8 cellular contexts compared by ENCODE assay signal in the genomic region with DNA sequence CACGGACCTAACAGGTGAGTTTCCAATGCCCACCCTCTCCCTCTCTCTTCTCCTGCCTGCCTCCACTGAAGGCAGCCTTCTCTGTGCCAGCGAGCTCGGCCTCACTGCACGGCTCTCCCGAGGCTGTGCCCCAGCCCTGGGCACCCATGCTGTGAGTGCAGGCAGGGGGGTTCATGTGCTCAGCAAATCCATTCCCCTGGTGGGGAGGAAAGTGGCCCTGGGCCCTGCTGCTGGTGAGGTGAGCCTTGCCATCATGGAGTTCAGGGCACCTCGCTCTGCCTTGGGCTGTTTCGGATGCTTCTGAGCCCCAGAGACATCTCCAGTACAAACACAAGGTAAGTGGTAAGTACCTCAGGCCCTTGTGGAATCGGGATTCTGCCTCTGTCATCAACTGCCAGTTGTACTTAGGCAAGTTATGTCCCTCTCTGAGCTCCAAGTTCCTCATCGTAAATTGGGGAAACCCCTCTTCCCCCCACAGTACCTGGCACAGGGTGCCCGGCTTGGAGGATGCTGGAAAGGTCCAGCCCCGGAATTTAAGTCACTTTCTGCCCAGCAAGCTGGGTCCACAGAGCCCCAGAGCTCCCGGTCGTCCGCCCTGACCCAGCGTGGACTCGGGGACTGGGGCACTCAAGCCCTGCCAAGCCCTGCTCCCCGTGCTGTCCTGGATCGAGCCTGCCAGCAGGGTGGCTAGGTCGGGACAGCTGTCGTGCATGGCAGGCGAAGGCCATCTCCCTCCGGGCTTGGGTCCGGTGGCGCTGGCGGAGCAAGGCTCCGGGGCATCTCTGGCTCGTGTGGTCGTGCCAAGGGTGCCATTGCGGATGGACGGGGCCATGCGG. TPM values are rescaled to one million over a fixed set of nuclear protein-coding genes. Genes with fewer than 3 reads are reported as not detected.
DNase-seq lines count a peak whose midpoint lies in the region; ATAC-seq and TF ChIP-seq lines count a peak whose summit lies in the region.

No MANE protein-coding gene starts in this region.

- CTCF ChIA-PET in PC-3 (lab: Charles Lee), result no interaction called here

- peak overlapping the region; percentile 93 for H3K4me2 ChIP-seq in PC-3 (ENCODE audit: low read length)

- H3K79me2 ChIP-seq in PC-3 (ENCODE audit: low read length), result 0 out of 2 replicates have a peak, but pooled peaks cover 3% of the 10 kb centered on the region

- H3K36me3 Mint-ChIP-seq in effector memory CD8-positive, alpha-beta T cell (ENCODE audit: insufficient read depth), result peaks cover 37% of the 10 kb centered on the region

- H3K4me3 ChIP-seq in PC-3 (ENCODE audit: low read length), result peak overlapping the region; percentile 86
- H3K4me3 ChIP-seq in muscle layer of colon (ENCODE audit: low read depth in 1 of 2, low read length in 2 of 2), result peak overlapping the region; percentile 62 to 75

- H3K4me3 Mint-ChIP-seq in effector memory CD8-positive, alpha-beta T cell, result peak overlapping the region; percentile 80 to 82

- DNase-seq in DMS 273 (lab: John Stamatoyannopoulos, UW; ENCODE audit: unreplicated experiment), result peak; percentile 66
- DNase-seq in DMS 273 treated with DMSO at 0.1 percent for 48 hours (lab: John Stamatoyannopoulos, UW), result no peak
- no peak for DNase-seq in PC-3
- peak in 1 of 3 experiments; percentile 15 for DNase-seq in effector memory CD8-positive, alpha-beta T cell
- no peak for DNase-seq in COLO829 (ENCODE audit: low spot score)
- DNase-seq in SHP77 treated with DMSO at 0.1 percent for 48 hours (lab: John Stamatoyannopoulos, UW), result no peak

- peak overlapping the region; percentile 88 for H2AFZ ChIP-seq in PC-3 (ENCODE audit: low read length)

- POLR2A ChIA-PET in PC-3 (lab: Charles Lee; ENCODE audit: unreplicated experiment), result interaction anchor here (0.6 kb wide), 1 partner anchor 676 kb away, joined by 3 read pairs; no protein-coding TSS in a partner anchor

- no peaks in the 10 kb centered on the region for H3K27me3 Mint-ChIP-seq in effector memory CD8-positive, alpha-beta T cell

- TSS peak; percentile 61 for BruUV-seq in PC-3 (replicated peaks; lab: Mats Ljungman, UMichigan)

- ATAC-seq in HG02852 (IDR thresholded peaks at IDR 0.05; ENCODE audit: unreplicated experiment) (peak; percentile 13), PC-3 (peak; percentile 10)
- ATAC-seq in effector memory CD8-positive, alpha-beta T cell (replicated peaks), result peak; percentile 6

- intact Hi-C loops in PC-3 (cut with micrococcal nuclease), result no loop called here

- peaks cover 16 to 17% of the 10 kb centered on the region in 2 donors for H3K4me1 Mint-ChIP-seq in effector memory CD8-positive, alpha-beta T cell (ENCODE audit: low read depth in 2 of 2)

- H3K4me1 ChIP-seq in PC-3 (ENCODE audit: insufficient read depth, low read length) (peaks cover 5% of the 10 kb centered on the region; the same call in 1 of the 2 replicates), muscle layer of colon (ENCODE audit: insufficient read depth, low read length) (peaks cover 20% of the 10 kb centered on the region)

- peak overlapping the region; percentile 54 for H3K9ac ChIP-seq in PC-3 (ENCODE audit: low read length)
- H3K9ac ChIP-seq in muscle layer of colon (ENCODE audit: low read length), result no peak overlapping the region

- no peaks in the 10 kb centered on the region for H4K20me1 ChIP-seq in PC-3 (ENCODE audit: low read length)

- H3K9me3 Mint-ChIP-seq in effector memory CD8-positive, alpha-beta T cell, result no peaks in the 10 kb centered on the region

- no peaks in the 10 kb centered on the region for H3K9me3 ChIP-seq in PC-3 (ENCODE audit: low read length)
- H3K9me3 ChIP-seq in muscle layer of colon (ENCODE audit: low read length), result no peaks in the 10 kb centered on the region

- H3K36me3 ChIP-seq in PC-3 (ENCODE audit: low read depth, low read length), result no peaks in the 10 kb centered on the region; the same call in 1 of the 2 replicates
- H3K36me3 ChIP-seq in muscle layer of colon (ENCODE audit: insufficient read depth, low read length), result peaks cover 14% of the 10 kb centered on the region

- TF ChIP-seq CTCF in PC-3 (conservative IDR thresholded peaks at IDR 0.05; ENCODE audit: low read depth, low read length), result no peak

- H3K27me3 ChIP-seq in PC-3 (ENCODE audit: low read length), result no peaks in the 10 kb centered on the region
- H3K27me3 ChIP-seq in muscle layer of colon (ENCODE audit: control insufficient read depth in 1 of 2, insufficient read depth in 2 of 2, low read length in 2 of 2), result no peaks in the 10 kb centered on the region

- H3F3A ChIP-seq in PC-3 (ENCODE audit: low read length, unreplicated experiment), result no peaks in the 10 kb centered on the region

- no peak overlapping the region for H3K27ac ChIP-seq in PC-3 (ENCODE audit: low read length)
- H3K27ac ChIP-seq in muscle layer of colon (ENCODE audit: low read depth, low read length), result peak overlapping the region; percentile 66

- peak overlapping the region; percentile 85 to 86 for H3K27ac Mint-ChIP-seq in effector memory CD8-positive, alpha-beta T cell

- H3K9me2 ChIP-seq in PC-3 (replicated peaks; ENCODE audit: low read length), result no peaks in the 10 kb centered on the region

RNA-seq across cellular contexts. Expression of a gene that starts 0.7 kb away (rescaled TPM):
- total RNA-seq in PC-3 (2014; rRNA removed), result 49.9 and 64.3 TPM in 2 replicates

RNA-seq across cellular contexts. Expression of a gene that starts 41.4 kb away (rescaled TPM):
- total RNA-seq in PC-3 (2014; rRNA removed), result 22.6 and 25.1 TPM in 2 replicates

RNA-seq across cellular contexts. Expression of a gene that starts 41.7 kb away (rescaled TPM):
- 0.58 and 1.2 TPM in 2 replicates for total RNA-seq in PC-3 (2014; rRNA removed)
